1 cellular context compared by ENCODE assay signal in the genomic region with DNA sequence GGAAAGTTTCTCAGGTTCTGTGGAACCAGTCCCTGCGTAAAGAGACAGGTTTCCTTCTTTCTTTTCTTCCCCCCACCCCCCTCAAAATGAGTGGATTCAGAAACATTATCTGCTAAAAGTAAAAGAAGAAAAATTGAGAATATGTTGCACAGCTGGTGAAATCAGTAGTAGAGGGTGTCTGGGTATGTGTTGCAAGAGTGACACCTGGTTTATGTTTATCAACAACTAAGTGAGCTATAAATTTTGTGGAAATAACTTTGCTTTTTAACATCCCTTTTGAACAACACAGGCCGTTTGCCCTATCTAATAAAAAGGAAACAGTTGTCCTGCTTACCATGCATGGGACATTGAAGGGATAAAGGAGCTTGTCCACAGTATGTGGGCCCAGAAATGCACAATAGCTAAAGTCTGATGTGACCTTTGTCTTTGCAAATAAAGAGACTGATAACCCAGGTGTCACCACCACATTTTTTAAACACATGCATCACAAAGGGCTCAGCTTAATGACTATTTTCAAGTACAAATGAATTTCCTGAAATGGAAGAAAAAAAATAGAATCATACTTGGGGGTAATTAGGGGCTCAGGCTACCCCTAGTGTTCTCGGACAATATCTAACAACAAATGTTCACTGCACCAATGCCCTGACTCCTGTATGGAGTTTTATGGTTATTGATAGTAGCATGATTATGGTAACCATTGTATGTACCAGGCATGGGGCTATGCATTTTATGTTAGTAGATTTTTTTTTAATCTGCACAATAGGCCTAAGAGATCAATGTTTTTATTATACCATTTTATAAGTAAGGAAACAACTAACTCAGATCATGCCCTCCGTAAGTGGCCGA.
TF ChIP-seq lines count a peak whose summit lies in the region.

No MANE protein-coding gene starts in this region.

TF ChIP-seq in HepG2, 621 proteins besides CTCF, POLR2A, EP300 and RAD21 (continued from another document and continues in another):
- TF ChIP-seq PBX3 (CRISPR knock-in tag; IDR thresholded peaks at IDR 0.05; ENCODE audit: borderline replicate concordance) (no peak), ZBTB2 (CRISPR knock-in tag; IDR thresholded peaks at IDR 0.05; ENCODE audit: low read depth) (no peak), GABPB1 (CRISPR knock-in tag; IDR thresholded peaks at IDR 0.05) (no peak), ZFP90 (CRISPR knock-in tag; IDR thresholded peaks at IDR 0.05; ENCODE audit: borderline replicate concordance) (no peak), RARG (CRISPR knock-in tag; IDR thresholded peaks at IDR 0.05; ENCODE audit: low read depth) (no peak), ZBTB1 (CRISPR knock-in tag; IDR thresholded peaks at IDR 0.05; ENCODE audit: borderline replicate concordance) (no peak), TGIF2 (CRISPR knock-in tag; IDR thresholded peaks at IDR 0.05) (no peak), KLF6 (CRISPR knock-in tag; IDR thresholded peaks at IDR 0.05) (no peak), NCOR1 (IDR thresholded peaks at IDR 0.05; ENCODE audit: borderline replicate concordance, low read length) (peak; percentile 70; the same call in 1 of the 2 replicates), ZKSCAN1 (IDR thresholded peaks at IDR 0.05; ENCODE audit: low read length) (no peak), EZH2 (conservative IDR thresholded peaks at IDR 0.05; ENCODE audit: low read depth, low read length) (no peak), ZHX2 (IDR thresholded peaks at IDR 0.05; ENCODE audit: low read depth) (no peak), ZHX2 (CRISPR knock-in tag; IDR thresholded peaks at IDR 0.05; ENCODE audit: borderline replicate concordance) (no peak), PHF20 (CRISPR knock-in tag; IDR thresholded peaks at IDR 0.05) (no peak), XBP1 (CRISPR knock-in tag; IDR thresholded peaks at IDR 0.05) (no peak), ZNF569 (CRISPR knock-in tag; IDR thresholded peaks at IDR 0.05; ENCODE audit: borderline replicate concordance) (no peak), XRCC5 (optimal IDR thresholded peaks at IDR 0.05; ENCODE audit: low read length) (no peak), ZBTB3 (CRISPR knock-in tag; IDR thresholded peaks at IDR 0.05; ENCODE audit: borderline replicate concordance, low read depth) (no peak), ARNT (IDR thresholded peaks at IDR 0.05) (no peak), EHMT2 (IDR thresholded peaks at IDR 0.05; ENCODE audit: borderline replicate concordance, low read depth, low read length) (0 out of 2 replicates have a peak, but pooled peaks have one; percentile 32), HIVEP1 (CRISPR knock-in tag; IDR thresholded peaks at IDR 0.05) (no peak), MTF2 (CRISPR knock-in tag; IDR thresholded peaks at IDR 0.05; ENCODE audit: borderline replicate concordance) (no peak), GFI1 (CRISPR knock-in tag; IDR thresholded peaks at IDR 0.05; ENCODE audit: borderline replicate concordance) (no peak; the same call in 1 of the 2 replicates), ZNF383 (CRISPR knock-in tag; IDR thresholded peaks at IDR 0.05; ENCODE audit: borderline replicate concordance) (no peak), ZNF251 (CRISPR knock-in tag; IDR thresholded peaks at IDR 0.05) (no peak), AHDC1 (CRISPR knock-in tag; IDR thresholded peaks at IDR 0.05; ENCODE audit: borderline replicate concordance) (peak; percentile 96), HDAC2 (CRISPR knock-in tag; IDR thresholded peaks at IDR 0.05) (peak; percentile 88), HMG20B (CRISPR knock-in tag; conservative IDR thresholded peaks at IDR 0.05) (peak; percentile 68), TAF1 (CRISPR knock-in tag; IDR thresholded peaks at IDR 0.05) (no peak), ZNF260 (CRISPR knock-in tag; IDR thresholded peaks at IDR 0.05; ENCODE audit: borderline replicate concordance, low read depth) (no peak), ZNF263 (CRISPR knock-in tag; IDR thresholded peaks at IDR 0.05) (no peak), THYN1 (CRISPR knock-in tag; IDR thresholded peaks at IDR 0.05; ENCODE audit: borderline replicate concordance, low read depth) (no peak), ZNF224 (CRISPR knock-in tag; IDR thresholded peaks at IDR 0.05) (no peak), SOX13 (IDR thresholded peaks at IDR 0.05) (peak; percentile 95), SOX13 (CRISPR knock-in tag; conservative IDR thresholded peaks at IDR 0.05 in 1 of 2, IDR thresholded peaks at IDR 0.05 in 1 of 2) (peak in 1 of 2 experiments; percentile 99; a peak in 2 of 4 replicates), ZNF547 (CRISPR knock-in tag; IDR thresholded peaks at IDR 0.05) (no peak), ZNF431 (CRISPR knock-in tag; IDR thresholded peaks at IDR 0.05; ENCODE audit: borderline replicate concordance, low read depth) (no peak), PLRG1 (conservative IDR thresholded peaks at IDR 0.05) (no peak)
- TF ChIP-seq, protein P1, sequence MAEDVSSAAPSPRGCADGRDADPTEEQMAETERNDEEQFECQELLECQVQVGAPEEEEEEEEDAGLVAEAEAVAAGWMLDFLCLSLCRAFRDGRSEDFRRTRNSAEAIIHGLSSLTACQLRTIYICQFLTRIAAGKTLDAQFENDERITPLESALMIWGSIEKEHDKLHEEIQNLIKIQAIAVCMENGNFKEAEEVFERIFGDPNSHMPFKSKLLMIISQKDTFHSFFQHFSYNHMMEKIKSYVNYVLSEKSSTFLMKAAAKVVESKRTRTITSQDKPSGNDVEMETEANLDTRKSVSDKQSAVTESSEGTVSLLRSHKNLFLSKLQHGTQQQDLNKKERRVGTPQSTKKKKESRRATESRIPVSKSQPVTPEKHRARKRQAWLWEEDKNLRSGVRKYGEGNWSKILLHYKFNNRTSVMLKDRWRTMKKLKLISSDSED (CRISPR knock-in tag; IDR thresholded peaks at IDR 0.05): no peak
- TF ChIP-seq, protein P2, sequence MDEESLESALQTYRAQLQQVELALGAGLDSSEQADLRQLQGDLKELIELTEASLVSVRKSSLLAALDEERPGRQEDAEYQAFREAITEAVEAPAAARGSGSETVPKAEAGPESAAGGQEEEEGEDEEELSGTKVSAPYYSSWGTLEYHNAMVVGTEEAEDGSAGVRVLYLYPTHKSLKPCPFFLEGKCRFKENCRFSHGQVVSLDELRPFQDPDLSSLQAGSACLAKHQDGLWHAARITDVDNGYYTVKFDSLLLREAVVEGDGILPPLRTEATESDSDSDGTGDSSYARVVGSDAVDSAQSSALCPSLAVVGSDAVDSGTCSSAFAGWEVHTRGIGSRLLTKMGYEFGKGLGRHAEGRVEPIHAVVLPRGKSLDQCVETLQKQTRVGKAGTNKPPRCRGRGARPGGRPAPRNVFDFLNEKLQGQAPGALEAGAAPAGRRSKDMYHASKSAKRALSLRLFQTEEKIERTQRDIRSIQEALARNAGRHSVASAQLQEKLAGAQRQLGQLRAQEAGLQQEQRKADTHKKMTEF (CRISPR knock-in tag; IDR thresholded peaks at IDR 0.05): peak; percentile 68
- TF ChIP-seq, protein P3, sequence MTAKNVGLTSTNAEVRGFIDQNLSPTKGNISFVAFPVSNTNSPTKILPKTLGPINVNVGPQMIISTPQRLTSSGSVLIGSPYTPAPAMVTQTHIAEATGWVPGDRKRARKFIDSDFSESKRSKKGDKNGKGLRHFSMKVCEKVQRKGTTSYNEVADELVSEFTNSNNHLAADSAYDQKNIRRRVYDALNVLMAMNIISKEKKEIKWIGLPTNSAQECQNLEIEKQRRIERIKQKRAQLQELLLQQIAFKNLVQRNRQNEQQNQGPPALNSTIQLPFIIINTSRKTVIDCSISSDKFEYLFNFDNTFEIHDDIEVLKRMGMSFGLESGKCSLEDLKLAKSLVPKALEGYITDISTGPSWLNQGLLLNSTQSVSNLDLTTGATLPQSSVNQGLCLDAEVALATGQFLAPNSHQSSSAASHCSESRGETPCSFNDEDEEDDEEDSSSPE (CRISPR knock-in tag; IDR thresholded peaks at IDR 0.05): 0 out of 2 replicates have a peak, but pooled peaks have one; percentile 40
